In genomic region chrX:7927259-7928167, GRCh38 we compare ENCODE assay signal across 8 cellular contexts. TPM values are rescaled to one million over a fixed set of nuclear protein-coding genes. Genes with fewer than 3 reads are reported as not detected.
DNase-seq lines count a peak whose midpoint lies in the region; ATAC-seq and TF ChIP-seq lines count a peak whose summit lies in the region.

Gene PNPLA4 (minus strand): TSS chrX:7927413. CDS start chrX:7926119, 1,294 bp downstream.

- ATAC-seq in GM18909 (IDR thresholded peaks at IDR 0.05; ENCODE audit: poor library complexity, unreplicated experiment) (peak; percentile 95), HG03175 (IDR thresholded peaks at IDR 0.05; ENCODE audit: unreplicated experiment) (peak; percentile 91), natural killer cell (peak; percentile 89 to 95 (median 92))
- peak; percentile 96 for ATAC-seq in activated T-helper 17 cell treated with anti-CD3 and anti-CD28 coated beads, Interleukin-2, amount 50 U/mL, for 72 hours (replicated peaks)
- peak; percentile 92 to 95 for ATAC-seq in stimulated activated naive B cell treated with anti-CD40 and anti-IgM and Interleukin-4, amounts not matched to agents 10 μg/mL and 1 μg/mL and 100 μg/mL, for 72 hours (replicated peaks)

- peak within 1 kb of the TSS; percentile 81 for H3K4me3 Mint-ChIP-seq in activated T-helper 17 cell treated with anti-CD3 and anti-CD28 coated beads, Interleukin-2, amount 50 U/mL, for 72 hours
- H3K4me3 Mint-ChIP-seq in natural killer cell = peak within 1 kb of the TSS; percentile 95
- peak within 1 kb of the TSS; percentile 89 to 93 for H3K4me3 Mint-ChIP-seq in stimulated activated naive B cell treated with anti-CD40 and anti-IgM and Interleukin-4, amounts not matched to agents 10 μg/mL and 1 μg/mL and 100 μg/mL, for 72 hours

- no peak for DNase-seq in AG04449 (ENCODE audit: low read depth, low spot score)
- peak; percentile 68 for DNase-seq in fibroblast of mammary gland (ENCODE audit: low read depth)
- DNase-seq in natural killer cell = peak; percentile 73
- peak; percentile 92 for DNase-seq in stimulated activated naive B cell treated with anti-CD40 and anti-IgM and Interleukin-4, amounts not matched to agents 10 μg/mL and 1 μg/mL and 100 μg/mL, for 72 hours

- H3K27ac Mint-ChIP-seq in activated T-helper 17 cell treated with anti-CD3 and anti-CD28 coated beads, Interleukin-2, amount 50 U/mL, for 72 hours = peak within 1 kb of the TSS; percentile 94
- peak within 1 kb of the TSS; percentile 91 to 95 for H3K27ac Mint-ChIP-seq in natural killer cell
- peak within 1 kb of the TSS; percentile 98 for H3K27ac Mint-ChIP-seq in stimulated activated naive B cell treated with anti-CD40 and anti-IgM and Interleukin-4, amounts not matched to agents 10 μg/mL and 1 μg/mL and 100 μg/mL, for 72 hours

- H3K27me3 Mint-ChIP-seq in activated T-helper 17 cell treated with anti-CD3 and anti-CD28 coated beads, Interleukin-2, amount 50 U/mL, for 72 hours = no peaks in the 10 kb centered on the region
- H3K27me3 Mint-ChIP-seq in natural killer cell (ENCODE audit: low read depth in 2 of 2) = peaks cover 0 to 4% of the 10 kb centered on the region in 2 donors
- H3K27me3 Mint-ChIP-seq in stimulated activated naive B cell treated with anti-CD40 and anti-IgM and Interleukin-4, amounts not matched to agents 10 μg/mL and 1 μg/mL and 100 μg/mL, for 72 hours = no peaks in the 10 kb centered on the region

- peaks cover 3% of the 10 kb centered on the region for H3K4me1 Mint-ChIP-seq in activated T-helper 17 cell treated with anti-CD3 and anti-CD28 coated beads, Interleukin-2, amount 50 U/mL, for 72 hours
- H3K4me1 Mint-ChIP-seq in natural killer cell = peaks cover 0 to 28% of the 10 kb centered on the region in 2 donors
- H3K4me1 Mint-ChIP-seq in stimulated activated naive B cell treated with anti-CD40 and anti-IgM and Interleukin-4, amounts not matched to agents 10 μg/mL and 1 μg/mL and 100 μg/mL, for 72 hours = peaks cover 6 to 8% of the 10 kb centered on the region in 2 donors

- POLR2A ChIA-PET in AG04449 (lab: Yijun Ruan, JAX) = no interaction called here

- H3K4me3 ChIP-seq in AG04449 (ENCODE audit: low read depth, low read length) (peak within 1 kb of the TSS; percentile 59), fibroblast of mammary gland (ENCODE audit: control insufficient read depth, low read depth, low read length) (peak within 1 kb of the TSS; percentile 71)

- CTCF ChIA-PET in AG04449 (lab: Yijun Ruan, JAX) = no interaction called here

- H3K36me3 Mint-ChIP-seq in activated T-helper 17 cell treated with anti-CD3 and anti-CD28 coated beads, Interleukin-2, amount 50 U/mL, for 72 hours (ENCODE audit: low read depth) = peaks cover 10% of the 10 kb centered on the region
- H3K36me3 Mint-ChIP-seq in natural killer cell = no peaks in the 10 kb centered on the region
- H3K36me3 Mint-ChIP-seq in stimulated activated naive B cell treated with anti-CD40 and anti-IgM and Interleukin-4, amounts not matched to agents 10 μg/mL and 1 μg/mL and 100 μg/mL, for 72 hours = peaks cover 1 to 12% of the 10 kb centered on the region in 2 donors

- no peak for TF ChIP-seq CTCF in AG04449 (IDR thresholded peaks at IDR 0.05; ENCODE audit: insufficient read depth, low read length, missing control alignments)
- TF ChIP-seq CTCF in fibroblast of mammary gland (conservative IDR thresholded peaks at IDR 0.05; ENCODE audit: control insufficient read depth, insufficient read depth, low read depth, low read length) = no peak
- no peak for TF ChIP-seq CTCF in natural killer cell (IDR thresholded peaks at IDR 0.05)

- intact Hi-C loops in natural killer cell (cut with micrococcal nuclease) = loop anchor here (10.0 kb wide), 1 partner anchor 783 kb away; the partner anchor contains the start of genes PUDP and STS

- H3K9me3 Mint-ChIP-seq in activated T-helper 17 cell treated with anti-CD3 and anti-CD28 coated beads, Interleukin-2, amount 50 U/mL, for 72 hours = no peaks in the 10 kb centered on the region
- no peaks in the 10 kb centered on the region for H3K9me3 Mint-ChIP-seq in natural killer cell
- no peaks in the 10 kb centered on the region for H3K9me3 Mint-ChIP-seq in stimulated activated naive B cell treated with anti-CD40 and anti-IgM and Interleukin-4, amounts not matched to agents 10 μg/mL and 1 μg/mL and 100 μg/mL, for 72 hours

TF ChIP-seq in PFSK-1, 5 proteins besides CTCF, POLR2A, EP300 and RAD21:
- TF ChIP-seq REST (IDR thresholded peaks at IDR 0.05; ENCODE audit: insufficient read depth in 1 of 2, low read depth in 2 of 2, low read length in 2 of 2) (no peak), POLR2AphosphoS5 (IDR thresholded peaks at IDR 0.05; ENCODE audit: low read depth, low read length) (peak; percentile 54)

RNA-seq across cellular contexts. Expression of gene PNPLA4, which starts in this region (rescaled TPM):
- polyA plus RNA-seq in PFSK-1 (2012; ENCODE audit: insufficient read length, low read depth) = 11.0 TPM
- 1 to 10 TPM; 6.4 to 7.8 TPM for total RNA-seq in activated T-helper 17 cell treated with anti-CD3 and anti-CD28 coated beads, Interleukin-2, amount 50 U/mL, for 72 hours
- total RNA-seq in natural killer cell = 1 to 10 TPM; 1.2 to 3.5 (median 2.8) TPM
